Comparison of ENCODE assay signal across 8 cellular contexts in the genomic region with DNA sequence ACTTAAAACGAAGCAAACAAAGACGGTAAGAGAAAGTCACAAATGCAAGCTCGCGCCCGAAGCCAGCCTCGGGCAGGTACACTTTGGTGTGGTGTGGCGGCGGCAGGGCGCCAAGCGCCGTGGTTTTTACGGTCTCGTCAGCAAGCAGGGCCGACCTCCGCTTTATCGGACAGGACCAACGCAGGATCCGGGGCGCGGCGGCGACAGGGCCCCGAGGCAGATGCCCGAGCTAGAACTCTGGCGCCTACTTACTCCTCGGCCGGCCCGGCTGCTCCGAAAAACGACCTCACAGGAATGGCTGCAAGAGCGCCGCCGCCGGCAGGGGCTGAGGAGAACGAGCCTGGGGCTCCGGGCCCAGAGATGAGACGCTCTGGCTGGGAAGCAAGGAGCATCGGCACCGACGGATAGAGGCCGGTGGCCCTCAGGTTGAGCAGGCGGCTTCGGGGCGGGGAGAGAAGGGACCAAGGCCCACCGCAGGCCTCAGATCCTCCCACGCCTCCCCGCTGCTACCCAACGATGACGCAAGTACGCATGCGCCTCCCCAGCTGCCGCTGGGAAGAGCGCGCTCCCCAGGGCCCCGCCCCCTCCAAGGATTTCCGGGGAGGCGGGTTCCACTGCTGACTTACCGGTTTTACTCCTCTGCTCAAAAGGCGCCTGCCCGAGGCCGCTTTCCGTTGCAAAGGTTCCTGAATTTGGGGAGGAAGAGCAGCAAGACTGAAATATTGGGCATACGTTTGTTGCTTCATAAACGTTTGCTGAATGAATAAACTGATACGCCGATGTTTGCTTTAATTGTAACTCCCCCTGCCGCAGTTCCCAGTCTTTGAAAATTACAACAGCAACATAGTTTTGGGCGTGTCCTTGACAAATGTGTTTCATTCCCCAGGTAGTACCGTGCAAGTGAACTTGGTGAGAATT.
DNase-seq lines count a peak whose midpoint lies in the region; ATAC-seq and TF ChIP-seq lines count a peak whose summit lies in the region.

No MANE protein-coding gene starts in this region.

- TF ChIP-seq EP300 in gastroesophageal sphincter (IDR thresholded peaks at IDR 0.05), result no peak

- H3K36me3 Mint-ChIP-seq in HFFc6 (ENCODE audit: low read depth), result peaks cover 41% of the 10 kb centered on the region
- H3K36me3 Mint-ChIP-seq in activated naive CD4-positive, alpha-beta T cell treated with anti-CD3 and anti-CD28 coated beads for 36 hours (ENCODE audit: low read depth), result peaks cover 20% of the 10 kb centered on the region

- peak overlapping the region; percentile 81 for H3K27ac ChIP-seq in SJSA1
- peak overlapping the region; percentile 94 to 98 (median 96) for H3K27ac ChIP-seq in gastroesophageal sphincter
- peak overlapping the region; percentile 89 for H3K27ac ChIP-seq in neutrophil
- peak overlapping the region; percentile 95 for H3K27ac ChIP-seq in substantia nigra (ENCODE audit: low read depth, low read length, poor library complexity, severe bottlenecking)

- H3K4me3 ChIP-seq in GM08714 (ENCODE audit: low read length) (peak overlapping the region; percentile 87), SJSA1 (peak overlapping the region; percentile 78), gastroesophageal sphincter (peak overlapping the region; percentile 74 to 89), neutrophil (ENCODE audit: low read depth in 1 of 2, low read length in 1 of 2) (peak overlapping the region; percentile 82 to 93)

- peaks cover 25% of the 10 kb centered on the region for H3K4me1 ChIP-seq in SJSA1 (replicated peaks)
- peaks cover 7 to 75% (median 24%) of the 10 kb centered on the region in 3 donors for H3K4me1 ChIP-seq in gastroesophageal sphincter
- peaks cover 49 to 59% of the 10 kb centered on the region in 2 experiments for H3K4me1 ChIP-seq in neutrophil (ENCODE audit: control insufficient read depth in 1 of 2, insufficient read depth in 1 of 2, low read depth in 1 of 2, low read length in 1 of 2)

- peak overlapping the region; percentile 96 for H3K4me3 Mint-ChIP-seq in HFFc6
- H3K4me3 Mint-ChIP-seq in activated naive CD4-positive, alpha-beta T cell treated with anti-CD3 and anti-CD28 coated beads for 36 hours, result peak overlapping the region; percentile 82

- H3K4me1 Mint-ChIP-seq in HFFc6 (ENCODE audit: low read depth), result peaks cover 54% of the 10 kb centered on the region
- peaks cover 57% of the 10 kb centered on the region for H3K4me1 Mint-ChIP-seq in activated naive CD4-positive, alpha-beta T cell treated with anti-CD3 and anti-CD28 coated beads for 36 hours (ENCODE audit: low read depth)

- peak overlapping the region; percentile 97 for H3K27ac Mint-ChIP-seq in HFFc6
- H3K27ac Mint-ChIP-seq in activated naive CD4-positive, alpha-beta T cell treated with anti-CD3 and anti-CD28 coated beads for 36 hours, result peak overlapping the region; percentile 92

- 0 to 1% methylated on average over 18 to 26 of the region's 69 CpGs for WGBS in gastroesophageal sphincter (ENCODE audit: low coverage in 1 of 2), 2 donors

- peak; percentile 88 for ATAC-seq in gastroesophageal sphincter

- TF ChIP-seq POLR2A in gastroesophageal sphincter (IDR thresholded peaks at IDR 0.05), result peak; percentile 86

- peak; percentile 69 for TF ChIP-seq CTCF in HFFc6 (IDR thresholded peaks at IDR 0.05)
- peak in 3 of 4 experiments; percentile 60 to 70 (median 67) for TF ChIP-seq CTCF in gastroesophageal sphincter (IDR thresholded peaks at IDR 0.05)
- peak; percentile 68 for TF ChIP-seq CTCF in neutrophil (IDR thresholded peaks at IDR 0.05)

- CTCF ChIA-PET in activated naive CD4-positive, alpha-beta T cell treated with anti-CD3 and anti-CD28 coated beads for 36 hours (lab: Charles Lee), result interaction anchor here (0.9 to 2.1 kb wide), 5 partner anchors 9 to 169 kb away, joined by 3 to 6 read pairs (median 3); partner anchors contain the start of gene FAM50B

- H3K27me3 Mint-ChIP-seq in HFFc6 (ENCODE audit: insufficient read depth), result peaks cover 5% of the 10 kb centered on the region
- no peaks in the 10 kb centered on the region for H3K27me3 Mint-ChIP-seq in activated naive CD4-positive, alpha-beta T cell treated with anti-CD3 and anti-CD28 coated beads for 36 hours (ENCODE audit: low read depth)

- H3K9me3 ChIP-seq in SJSA1 (replicated peaks) (no peaks in the 10 kb centered on the region), gastroesophageal sphincter (no peaks in the 10 kb centered on the region), neutrophil (no peaks in the 10 kb centered on the region)

- DNase-seq in HFFc6 (peak; percentile 87), MV-4-11 (lab: John Stamatoyannopoulos, UW) (peak; percentile 96), SJSA1 (ENCODE audit: low read depth in 1 of 2, low spot score in 2 of 2) (peak; percentile 96 to 98), substantia nigra (lab: John Stamatoyannopoulos, UW) (peak; percentile 60 to 95 (median 88))
- peak; percentile 97 for DNase-seq in activated naive CD4-positive, alpha-beta T cell treated with anti-CD3 and anti-CD28 coated beads for 36 hours

- H3K36me3 ChIP-seq in SJSA1 (peaks cover 21% of the 10 kb centered on the region), gastroesophageal sphincter (no peaks in the 10 kb centered on the region), neutrophil (no peaks in the 10 kb centered on the region)

- H3K9me3 Mint-ChIP-seq in HFFc6, result peaks cover under 1% of the 10 kb centered on the region; the same call in 1 of the 2 replicates
- no peaks in the 10 kb centered on the region for H3K9me3 Mint-ChIP-seq in activated naive CD4-positive, alpha-beta T cell treated with anti-CD3 and anti-CD28 coated beads for 36 hours

- H3K27me3 ChIP-seq in SJSA1 (replicated peaks) (no peaks in the 10 kb centered on the region), gastroesophageal sphincter (no peaks in the 10 kb centered on the region), neutrophil (no peaks in the 10 kb centered on the region)

- intact Hi-C loops in activated naive CD4-positive, alpha-beta T cell treated with anti-CD3 and anti-CD28 coated beads for 36 hours (cut with micrococcal nuclease), result loop anchor here (2.0 to 5.0 kb wide), 5 partner anchors 561 to 951 kb away; partner anchors contain the start of genes BPHL, CDYL, RIPK1 and SLC22A23

Comparison
In these comparisons a context has a peak if more than half of its experiments do, and no peak if none do; other contexts are left out.
1. Peak in every context shown above with its lines: DNase-seq, ATAC-seq, H3K4me3 ChIP-seq and H3K27ac ChIP-seq.